22 cellular contexts compared by ENCODE assay signal in genomic region chr6:18329781-18330180, GRCh38. TPM values are rescaled to one million over a fixed set of nuclear protein-coding genes. Genes with fewer than 3 reads are reported as not detected.
DNase-seq lines count a peak whose midpoint lies in the region; ATAC-seq and TF ChIP-seq lines count a peak whose summit lies in the region.
"Had no signal": no experiment of that assay in that cellular context is flagged by ENCODE, and none has a peak within 500 bp of the region (broad histone marks: within the 10 kb centered on the region; RNA-seq: fewer than 3 reads in every experiment).

No MANE protein-coding gene starts in this region.

- no peaks in the 10 kb centered on the region for H3K9me3 Mint-ChIP-seq in activated T-cell treated with anti-CD3 and anti-CD28 coated beads, Interleukin-2, amount 50 U/mL, for 72 hours
- H3K9me3 Mint-ChIP-seq: activated CD8-positive, alpha-beta T cell treated with anti-CD3 and anti-CD28 coated beads for 36 hours; activated naive CD4-positive, alpha-beta T cell treated with anti-CD3 and anti-CD28 coated beads, Interleukin-2, amount 50 U/mL, for 24 hours; activated T-cell treated with anti-CD3 and anti-CD28 coated beads, Interleukin-2, amount 50 U/mL, for 4 hours; neural crest cell; T-helper 2 cell treated with Interferon-gamma antibody and Interleukin-4, amounts not matched to agents 5 μg/mL and 100 μg/mL, for 36 hours had no signal

- H3K36me3 ChIP-seq in rectal smooth muscle tissue (ENCODE audit: control insufficient read depth, insufficient read depth, low read length): no peaks in the 10 kb centered on the region
- no peaks in the 10 kb centered on the region for H3K36me3 ChIP-seq in upper lobe of left lung
- H3K36me3 ChIP-seq: HAP-1, uterus had no signal

- intact Hi-C loops in left ventricle myocardium superior (cut with micrococcal nuclease): no loop called here
- intact Hi-C loops in right cardiac atrium (cut with DNase I): loop anchor here in 1 of 4 donors (5.0 kb wide), 1 partner anchor 173 kb away; no protein-coding TSS in a partner anchor

- no peaks in the 10 kb centered on the region for H3K9me3 ChIP-seq in right cardiac atrium (ENCODE audit: control insufficient read depth, low read length)
- no peaks in the 10 kb centered on the region for H3K9me3 ChIP-seq in upper lobe of left lung
- H3K9me3 ChIP-seq: HAP-1, uterus had no signal

- TF ChIP-seq POLR2A in upper lobe of left lung (IDR thresholded peaks at IDR 0.05): no peak

- TF ChIP-seq EP300 in upper lobe of left lung (IDR thresholded peaks at IDR 0.05): no peak

- H3K4me1 ChIP-seq in right cardiac atrium (ENCODE audit: control insufficient read depth, insufficient read depth, low read length): peaks cover 2% of the 10 kb centered on the region
- H3K4me1 ChIP-seq in rectal smooth muscle tissue (ENCODE audit: control insufficient read depth, insufficient read depth, low read length): peaks cover 5% of the 10 kb centered on the region
- H3K4me1 ChIP-seq in upper lobe of left lung: peaks cover 0 to 10% (median 5%) of the 10 kb centered on the region in 4 donors
- H3K4me1 ChIP-seq: HAP-1, uterus had no signal

- H3K4me1 Mint-ChIP-seq in activated T-cell treated with anti-CD3 and anti-CD28 coated beads, Interleukin-2, amount 50 U/mL, for 72 hours (ENCODE audit: low read depth): peaks cover 34% of the 10 kb centered on the region
- H3K4me1 Mint-ChIP-seq: activated naive CD4-positive, alpha-beta T cell treated with anti-CD3 and anti-CD28 coated beads, Interleukin-2, amount 50 U/mL, for 24 hours had no signal

- DNase-seq in left ventricle myocardium superior: no peak
- DNase-seq in right cardiac atrium: no peak
- DNase-seq in coronary artery (ENCODE audit: low spot score): no peak
- no peak for DNase-seq in upper lobe of left lung
- no peak for DNase-seq in activated T-cell treated with anti-CD3 and anti-CD28 coated beads, Interleukin-2, amount 50 U/mL, for 72 hours
- no peak for DNase-seq in occipital lobe (lab: John Stamatoyannopoulos, UW)
- no peak for DNase-seq in C1 segment of cervical spinal cord (lab: John Stamatoyannopoulos, UW)
- DNase-seq: 8988T; activated CD8-positive, alpha-beta T cell treated with anti-CD3 and anti-CD28 coated beads for 36 hours; activated T-cell treated with anti-CD3 and anti-CD28 coated beads, Interleukin-2, amount 50 U/mL, for 4 hours; DMS 273 treated with DMSO at 0.1 percent for 48 hours; hippocampal formation; NCI-H1436; NCI-H524 treated with DMSO at 0.1 percent for 48 hours; retina; stimulated activated naive CD4-positive, alpha-beta T cell; uterus had no signal

- H3K27ac ChIP-seq in right cardiac atrium (ENCODE audit: low read length) (no peak overlapping the region), coronary artery (peak overlapping the region; percentile 50 to 68), rectal smooth muscle tissue (ENCODE audit: low read depth, low read length) (peak overlapping the region; percentile 36), upper lobe of left lung (peak overlapping the region; percentile 66 to 85 (median 75))
- H3K27ac ChIP-seq: uterus had no signal

- H3K4me3 ChIP-seq in right cardiac atrium (ENCODE audit: low read length) (no peak overlapping the region), coronary artery (no peak overlapping the region), rectal smooth muscle tissue (ENCODE audit: low read length) (no peak overlapping the region), upper lobe of left lung (no peak overlapping the region)
- H3K4me3 ChIP-seq: HAP-1, uterus had no signal

- peaks cover 1% of the 10 kb centered on the region in 2 donors for H3K36me3 Mint-ChIP-seq in activated T-cell treated with anti-CD3 and anti-CD28 coated beads, Interleukin-2, amount 50 U/mL, for 72 hours (ENCODE audit: insufficient read depth in 2 of 2)
- H3K36me3 Mint-ChIP-seq: activated naive CD4-positive, alpha-beta T cell treated with anti-CD3 and anti-CD28 coated beads, Interleukin-2, amount 50 U/mL, for 24 hours had no signal

- 72% methylated on average over 3 of the region's 3 CpGs for WGBS in right cardiac atrium
- 55 to 62% methylated on average over 3 of the region's 3 CpGs for whole genome bisulfite sequencing in upper lobe of left lung, 2 donors

- TF ChIP-seq CTCF in coronary artery (IDR thresholded peaks at IDR 0.05) (no peak), upper lobe of left lung (IDR thresholded peaks at IDR 0.05) (no peak)

- peaks cover 25% of the 10 kb centered on the region for H3K27me3 Mint-ChIP-seq in activated T-cell treated with anti-CD3 and anti-CD28 coated beads, Interleukin-2, amount 50 U/mL, for 72 hours (ENCODE audit: low read depth)

- H3K27ac Mint-ChIP-seq in activated T-cell treated with anti-CD3 and anti-CD28 coated beads, Interleukin-2, amount 50 U/mL, for 72 hours: no peak overlapping the region
- H3K27ac Mint-ChIP-seq: activated CD8-positive, alpha-beta T cell treated with anti-CD3 and anti-CD28 coated beads for 36 hours; activated naive CD4-positive, alpha-beta T cell treated with anti-CD3 and anti-CD28 coated beads, Interleukin-2, amount 50 U/mL, for 24 hours; T-helper 2 cell treated with Interferon-gamma antibody and Interleukin-4, amounts not matched to agents 5 μg/mL and 100 μg/mL, for 36 hours had no signal

- no peak overlapping the region for H3K9ac ChIP-seq in rectal smooth muscle tissue (ENCODE audit: low read length)

- H3K27me3 ChIP-seq in right cardiac atrium (ENCODE audit: control insufficient read depth, insufficient read depth) (no peaks in the 10 kb centered on the region), rectal smooth muscle tissue (ENCODE audit: control insufficient read depth, insufficient read depth, low read length) (no peaks in the 10 kb centered on the region), upper lobe of left lung (no peaks in the 10 kb centered on the region)
- H3K27me3 ChIP-seq: uterus had no signal

- H3K4me3 Mint-ChIP-seq in activated T-cell treated with anti-CD3 and anti-CD28 coated beads, Interleukin-2, amount 50 U/mL, for 72 hours: no peak overlapping the region
- H3K4me3 Mint-ChIP-seq: activated CD8-positive, alpha-beta T cell treated with anti-CD3 and anti-CD28 coated beads for 36 hours; activated naive CD4-positive, alpha-beta T cell treated with anti-CD3 and anti-CD28 coated beads, Interleukin-2, amount 50 U/mL, for 24 hours; activated T-cell treated with anti-CD3 and anti-CD28 coated beads, Interleukin-2, amount 50 U/mL, for 4 hours; neural crest cell; T-helper 2 cell treated with Interferon-gamma antibody and Interleukin-4, amounts not matched to agents 5 μg/mL and 100 μg/mL, for 36 hours had no signal

- peak; percentile 28 for ATAC-seq in left ventricle myocardium superior
- no peak for ATAC-seq in right cardiac atrium
- no peak for ATAC-seq in upper lobe of left lung (ENCODE audit: low FRiP score in 2 of 2)
- no peak for ATAC-seq in activated T-cell treated with anti-CD3 and anti-CD28 coated beads, Interleukin-2, amount 50 U/mL, for 72 hours (replicated peaks in 1 of 2)
- ATAC-seq: activated CD8-positive, alpha-beta T cell treated with anti-CD3 and anti-CD28 coated beads for 36 hours; activated T-cell treated with anti-CD3 and anti-CD28 coated beads, Interleukin-2, amount 50 U/mL, for 4 hours had no signal

RNA-seq across cellular contexts. Expression of gene RNF144B, which starts 57.4 kb away (rescaled TPM):
- 22.2 TPM for total RNA-seq in left ventricle myocardium superior
- total RNA-seq in right cardiac atrium: 10 to 100 TPM; 11.9 to 17.3 (median 15.4) TPM
- polyA plus RNA-seq in right cardiac atrium: 7.1 TPM
- total RNA-seq in upper lobe of left lung: 100 to 1,000 TPM in 1 of 6 donors, 10 to 100 TPM in 5; 46.1 to 105 (median 55.8) TPM
- total RNA-seq in activated T-cell treated with anti-CD3 and anti-CD28 coated beads, Interleukin-2, amount 50 U/mL, for 72 hours: 10 to 100 TPM in 1 of 2 donors, 1 to 10 TPM in 1; 9.4 to 11.9 TPM
- total RNA-seq in occipital lobe: 3.1 TPM
